28 cellular contexts compared by ENCODE assay signal in the genomic region with DNA sequence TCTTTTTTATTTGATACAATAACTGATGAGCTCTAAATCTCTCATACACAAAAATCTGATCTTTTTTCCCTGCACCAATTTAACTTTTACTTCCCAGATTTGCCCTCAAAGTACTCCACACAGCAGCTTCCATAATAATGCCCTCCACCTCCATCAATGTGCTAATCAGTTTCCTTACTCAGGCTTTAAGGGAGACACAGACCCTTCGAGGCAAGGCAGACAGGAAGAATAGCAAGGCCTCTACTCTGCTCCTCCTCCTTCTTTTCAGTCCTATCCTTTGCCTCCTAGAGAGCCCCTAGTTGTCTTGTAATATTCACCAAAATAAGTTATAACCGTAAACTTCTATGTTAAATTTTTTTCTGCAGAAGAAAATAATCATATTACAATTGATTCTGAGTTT.
"Had no signal": no experiment of that assay in that cellular context is flagged by ENCODE, and none has a peak within 500 bp of the region (broad histone marks: within the 10 kb centered on the region; RNA-seq: fewer than 3 reads in every experiment).

No MANE protein-coding gene starts in this region.

- H3K9me3 Mint-ChIP-seq: endodermal cell; mesothelial cell of epicardium; natural killer cell treated with Interleukin-12 subunit alpha and Interleukin-12 subunit beta and Interleukin-15 and Interleukin-18, amount 100 ng/mL, for 72 hours; neural crest cell had no signal

- H3K27ac ChIP-seq: dorsolateral prefrontal cortex, epithelial cell of prostate, gastrocnemius medialis, parathyroid adenoma, right lobe of liver, transverse colon, upper lobe of right lung, uterus had no signal

- H3K79me2 ChIP-seq: parathyroid adenoma had no signal

- H3K36me3 ChIP-seq: gastrocnemius medialis, right lobe of liver, transverse colon, upper lobe of right lung, uterus had no signal

- DNase-seq: dorsolateral prefrontal cortex; effector CD8-positive, alpha-beta T cell; endodermal cell; foreskin fibroblast; gastrocnemius medialis; head of caudate nucleus; kidney; mucosa of descending colon; naive B cell; right lobe of liver; small intestine; stimulated activated CD4-positive, alpha-beta T cell treated with anti-CD3 and anti-CD28 coated beads, Interleukin-15, amount 100 ng/mL, for 24 hours; stimulated activated CD4-positive, alpha-beta T cell treated with anti-CD3 and anti-CD28 coated beads, Interleukin-2, amount 100 ng/mL, for 48 hours; stimulated activated naive B cell treated with anti-CD40 and anti-IgM and Interleukin-4, amounts not matched to agents 10 μg/mL and 1 μg/mL and 100 μg/mL, for 72 hours; transverse colon; upper lobe of right lung; uterus had no signal

- H3K4me3 ChIP-seq: dorsolateral prefrontal cortex, gastrocnemius medialis, lung, mucosa of descending colon, right lobe of liver, transverse colon, upper lobe of right lung, uterus had no signal

- H2AFZ ChIP-seq: parathyroid adenoma had no signal

- H3K27me3 Mint-ChIP-seq: memory B cell; naive B cell; natural killer cell treated with Interleukin-12 subunit alpha and Interleukin-12 subunit beta and Interleukin-15 and Interleukin-18, amount 100 ng/mL, for 72 hours; progenitor cell of endocrine pancreas; stimulated activated naive B cell treated with anti-CD40 and anti-IgM and Interleukin-4, amounts not matched to agents 10 μg/mL and 1 μg/mL and 100 μg/mL, for 72 hours; stimulated activated naive CD8-positive, alpha-beta T cell treated with anti-CD3 and anti-CD28 coated beads, Interleukin-15, Interleukin-2, amounts not matched to agents 100 ng/mL and 50 ng/mL, for 24 hours had no signal

- H3K27me3 ChIP-seq: dorsolateral prefrontal cortex, gastrocnemius medialis, right lobe of liver, transverse colon, upper lobe of right lung, uterus had no signal

- ATAC-seq: esophagus mucosa; gastrocnemius medialis; left lobe of liver; mucosa of descending colon; natural killer cell treated with Interleukin-12 subunit alpha and Interleukin-12 subunit beta and Interleukin-15 and Interleukin-18, amount 100 ng/mL, for 72 hours; right lobe of liver; stimulated activated naive B cell treated with anti-CD40 and anti-IgM and Interleukin-4, amounts not matched to agents 10 μg/mL and 1 μg/mL and 100 μg/mL, for 72 hours; upper lobe of right lung had no signal

- H3K36me3 Mint-ChIP-seq: memory B cell; mesothelial cell of epicardium; naive B cell; natural killer cell treated with Interleukin-12 subunit alpha and Interleukin-12 subunit beta and Interleukin-15 and Interleukin-18, amount 100 ng/mL, for 72 hours; stimulated activated naive B cell treated with anti-CD40 and anti-IgM and Interleukin-4, amounts not matched to agents 10 μg/mL and 1 μg/mL and 100 μg/mL, for 72 hours had no signal

- H3K4me3 Mint-ChIP-seq: endodermal cell; memory B cell; mesothelial cell of epicardium; naive B cell; natural killer cell treated with Interleukin-12 subunit alpha and Interleukin-12 subunit beta and Interleukin-15 and Interleukin-18, amount 100 ng/mL, for 72 hours; neural crest cell; stimulated activated naive B cell treated with anti-CD40 and anti-IgM and Interleukin-4, amounts not matched to agents 10 μg/mL and 1 μg/mL and 100 μg/mL, for 72 hours; stimulated activated naive CD8-positive, alpha-beta T cell treated with anti-CD3 and anti-CD28 coated beads, Interleukin-15, Interleukin-2, amounts not matched to agents 100 ng/mL and 50 ng/mL, for 24 hours had no signal

- H3K4me1 Mint-ChIP-seq: memory B cell; mesothelial cell of epicardium; naive B cell; stimulated activated naive B cell treated with anti-CD40 and anti-IgM and Interleukin-4, amounts not matched to agents 10 μg/mL and 1 μg/mL and 100 μg/mL, for 72 hours had no signal

- H3K9ac ChIP-seq: parathyroid adenoma had no signal

- H3K4me1 ChIP-seq: gastrocnemius medialis, parathyroid adenoma, right lobe of liver, transverse colon, upper lobe of right lung, uterus had no signal

- H3K27ac Mint-ChIP-seq: endodermal cell; memory B cell; mesothelial cell of epicardium; naive B cell; natural killer cell treated with Interleukin-12 subunit alpha and Interleukin-12 subunit beta and Interleukin-15 and Interleukin-18, amount 100 ng/mL, for 72 hours; progenitor cell of endocrine pancreas; stimulated activated naive B cell treated with anti-CD40 and anti-IgM and Interleukin-4, amounts not matched to agents 10 μg/mL and 1 μg/mL and 100 μg/mL, for 72 hours; stimulated activated naive CD8-positive, alpha-beta T cell treated with anti-CD3 and anti-CD28 coated beads, Interleukin-15, Interleukin-2, amounts not matched to agents 100 ng/mL and 50 ng/mL, for 24 hours had no signal

- H3K9me3 ChIP-seq: gastrocnemius medialis, mucosa of descending colon, right lobe of liver, transverse colon, upper lobe of right lung, uterus had no signal
